In the genomic region with DNA sequence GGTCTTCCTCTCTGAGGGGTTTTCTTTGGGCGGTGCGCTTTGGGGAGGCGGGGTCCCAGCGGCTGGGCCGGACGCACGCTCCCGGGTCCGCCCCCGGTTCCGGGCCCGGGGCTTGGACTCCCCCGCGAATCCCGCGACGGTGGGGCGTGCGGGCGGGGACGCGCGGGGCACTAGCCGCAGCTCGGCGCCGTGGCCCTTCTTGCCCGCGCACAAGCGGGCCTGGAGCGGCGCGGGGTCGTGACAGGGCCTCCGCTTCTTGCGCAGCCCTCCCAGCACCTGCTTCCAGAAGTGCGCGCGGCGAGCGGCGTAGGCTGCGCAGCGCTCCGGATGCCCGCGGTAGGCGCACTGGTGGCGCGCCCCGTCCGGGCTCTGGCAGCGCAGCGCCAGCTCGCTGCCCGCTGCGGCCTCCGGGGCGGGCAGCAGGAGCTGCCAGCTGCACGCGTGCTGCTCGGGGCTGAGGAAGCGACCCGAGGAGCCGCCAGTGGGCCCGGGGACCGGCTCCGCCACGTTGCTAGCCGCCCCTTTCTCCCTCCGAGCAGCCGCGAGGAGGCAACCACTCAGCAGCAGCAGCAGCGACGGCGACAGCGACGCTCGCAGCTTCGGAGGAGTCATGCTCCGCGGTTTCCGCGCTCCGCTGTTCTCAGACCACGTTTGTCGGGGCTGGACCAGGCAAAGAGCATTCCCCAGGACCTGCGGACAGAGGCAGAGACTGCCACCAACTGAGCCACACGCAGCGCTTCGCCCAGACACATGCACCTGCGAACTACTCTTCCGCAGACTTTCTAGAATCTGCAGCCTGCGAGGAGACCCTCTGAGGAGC, we compare ENCODE assay signal across 1 cellular context.
TF ChIP-seq lines count a peak whose summit lies in the region.

No MANE protein-coding gene starts in this region.

TF ChIP-seq in HepG2, 621 proteins besides CTCF, POLR2A, EP300 and RAD21 (continues in another document):
- TF ChIP-seq GTF3A (CRISPR knock-in tag; conservative IDR thresholded peaks at IDR 0.05) (no peak; the same call in 1 of the 2 replicates), ZNF660 (CRISPR knock-in tag; IDR thresholded peaks at IDR 0.05; ENCODE audit: borderline replicate concordance, low read depth) (no peak), HDAC2 (CRISPR knock-in tag; IDR thresholded peaks at IDR 0.05) (peak; percentile 81), HOXA5 (CRISPR knock-in tag; IDR thresholded peaks at IDR 0.05) (peak; percentile 63), ZNF33A (CRISPR knock-in tag; IDR thresholded peaks at IDR 0.05; ENCODE audit: borderline replicate concordance) (no peak), SATB2 (CRISPR knock-in tag; IDR thresholded peaks at IDR 0.05) (0 out of 2 replicates have a peak, but pooled peaks have one; percentile 11), ZNF205 (CRISPR knock-in tag; IDR thresholded peaks at IDR 0.05) (peak; percentile 77), HES4 (CRISPR knock-in tag; IDR thresholded peaks at IDR 0.05; ENCODE audit: borderline replicate concordance) (no peak), ZBTB20 (CRISPR knock-in tag; IDR thresholded peaks at IDR 0.05; ENCODE audit: borderline replicate concordance, low read depth) (no peak), IRF2 (CRISPR knock-in tag; IDR thresholded peaks at IDR 0.05) (peak; percentile 73), GATAD1 (CRISPR knock-in tag; IDR thresholded peaks at IDR 0.05) (peak; percentile 88), NPAS2 (CRISPR knock-in tag; IDR thresholded peaks at IDR 0.05; ENCODE audit: borderline replicate concordance) (no peak), NR1H2 (CRISPR knock-in tag; IDR thresholded peaks at IDR 0.05; ENCODE audit: borderline replicate concordance, low read depth) (no peak), ZNF326 (CRISPR knock-in tag; IDR thresholded peaks at IDR 0.05; ENCODE audit: borderline replicate concordance) (no peak), GPN1 (CRISPR knock-in tag; IDR thresholded peaks at IDR 0.05; ENCODE audit: borderline replicate concordance) (no peak)
- TF ChIP-seq, protein P1, sequence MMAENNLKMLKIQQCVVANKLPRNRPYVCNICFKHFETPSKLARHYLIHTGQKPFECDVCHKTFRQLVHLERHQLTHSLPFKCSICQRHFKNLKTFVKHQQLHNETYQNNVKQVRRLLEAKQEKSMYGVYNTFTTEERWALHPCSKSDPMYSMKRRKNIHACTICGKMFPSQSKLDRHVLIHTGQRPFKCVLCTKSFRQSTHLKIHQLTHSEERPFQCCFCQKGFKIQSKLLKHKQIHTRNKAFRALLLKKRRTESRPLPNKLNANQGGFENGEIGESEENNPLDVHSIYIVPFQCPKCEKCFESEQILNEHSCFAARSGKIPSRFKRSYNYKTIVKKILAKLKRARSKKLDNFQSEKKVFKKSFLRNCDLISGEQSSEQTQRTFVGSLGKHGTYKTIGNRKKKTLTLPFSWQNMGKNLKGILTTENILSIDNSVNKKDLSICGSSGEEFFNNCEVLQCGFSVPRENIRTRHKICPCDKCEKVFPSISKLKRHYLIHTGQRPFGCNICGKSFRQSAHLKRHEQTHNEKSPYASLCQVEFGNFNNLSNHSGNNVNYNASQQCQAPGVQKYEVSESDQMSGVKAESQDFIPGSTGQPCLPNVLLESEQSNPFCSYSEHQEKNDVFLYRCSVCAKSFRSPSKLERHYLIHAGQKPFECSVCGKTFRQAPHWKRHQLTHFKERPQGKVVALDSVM (CRISPR knock-in tag; IDR thresholded peaks at IDR 0.05), result no peak
- TF ChIP-seq, protein P2, sequence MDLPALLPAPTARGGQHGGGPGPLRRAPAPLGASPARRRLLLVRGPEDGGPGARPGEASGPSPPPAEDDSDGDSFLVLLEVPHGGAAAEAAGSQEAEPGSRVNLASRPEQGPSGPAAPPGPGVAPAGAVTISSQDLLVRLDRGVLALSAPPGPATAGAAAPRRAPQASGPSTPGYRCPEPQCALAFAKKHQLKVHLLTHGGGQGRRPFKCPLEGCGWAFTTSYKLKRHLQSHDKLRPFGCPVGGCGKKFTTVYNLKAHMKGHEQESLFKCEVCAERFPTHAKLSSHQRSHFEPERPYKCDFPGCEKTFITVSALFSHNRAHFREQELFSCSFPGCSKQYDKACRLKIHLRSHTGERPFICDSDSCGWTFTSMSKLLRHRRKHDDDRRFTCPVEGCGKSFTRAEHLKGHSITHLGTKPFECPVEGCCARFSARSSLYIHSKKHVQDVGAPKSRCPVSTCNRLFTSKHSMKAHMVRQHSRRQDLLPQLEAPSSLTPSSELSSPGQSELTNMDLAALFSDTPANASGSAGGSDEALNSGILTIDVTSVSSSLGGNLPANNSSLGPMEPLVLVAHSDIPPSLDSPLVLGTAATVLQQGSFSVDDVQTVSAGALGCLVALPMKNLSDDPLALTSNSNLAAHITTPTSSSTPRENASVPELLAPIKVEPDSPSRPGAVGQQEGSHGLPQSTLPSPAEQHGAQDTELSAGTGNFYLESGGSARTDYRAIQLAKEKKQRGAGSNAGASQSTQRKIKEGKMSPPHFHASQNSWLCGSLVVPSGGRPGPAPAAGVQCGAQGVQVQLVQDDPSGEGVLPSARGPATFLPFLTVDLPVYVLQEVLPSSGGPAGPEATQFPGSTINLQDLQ (CRISPR knock-in tag; IDR thresholded peaks at IDR 0.05), result peak; percentile 24; the same call in 1 of the 2 replicates
- TF ChIP-seq, protein P3, sequence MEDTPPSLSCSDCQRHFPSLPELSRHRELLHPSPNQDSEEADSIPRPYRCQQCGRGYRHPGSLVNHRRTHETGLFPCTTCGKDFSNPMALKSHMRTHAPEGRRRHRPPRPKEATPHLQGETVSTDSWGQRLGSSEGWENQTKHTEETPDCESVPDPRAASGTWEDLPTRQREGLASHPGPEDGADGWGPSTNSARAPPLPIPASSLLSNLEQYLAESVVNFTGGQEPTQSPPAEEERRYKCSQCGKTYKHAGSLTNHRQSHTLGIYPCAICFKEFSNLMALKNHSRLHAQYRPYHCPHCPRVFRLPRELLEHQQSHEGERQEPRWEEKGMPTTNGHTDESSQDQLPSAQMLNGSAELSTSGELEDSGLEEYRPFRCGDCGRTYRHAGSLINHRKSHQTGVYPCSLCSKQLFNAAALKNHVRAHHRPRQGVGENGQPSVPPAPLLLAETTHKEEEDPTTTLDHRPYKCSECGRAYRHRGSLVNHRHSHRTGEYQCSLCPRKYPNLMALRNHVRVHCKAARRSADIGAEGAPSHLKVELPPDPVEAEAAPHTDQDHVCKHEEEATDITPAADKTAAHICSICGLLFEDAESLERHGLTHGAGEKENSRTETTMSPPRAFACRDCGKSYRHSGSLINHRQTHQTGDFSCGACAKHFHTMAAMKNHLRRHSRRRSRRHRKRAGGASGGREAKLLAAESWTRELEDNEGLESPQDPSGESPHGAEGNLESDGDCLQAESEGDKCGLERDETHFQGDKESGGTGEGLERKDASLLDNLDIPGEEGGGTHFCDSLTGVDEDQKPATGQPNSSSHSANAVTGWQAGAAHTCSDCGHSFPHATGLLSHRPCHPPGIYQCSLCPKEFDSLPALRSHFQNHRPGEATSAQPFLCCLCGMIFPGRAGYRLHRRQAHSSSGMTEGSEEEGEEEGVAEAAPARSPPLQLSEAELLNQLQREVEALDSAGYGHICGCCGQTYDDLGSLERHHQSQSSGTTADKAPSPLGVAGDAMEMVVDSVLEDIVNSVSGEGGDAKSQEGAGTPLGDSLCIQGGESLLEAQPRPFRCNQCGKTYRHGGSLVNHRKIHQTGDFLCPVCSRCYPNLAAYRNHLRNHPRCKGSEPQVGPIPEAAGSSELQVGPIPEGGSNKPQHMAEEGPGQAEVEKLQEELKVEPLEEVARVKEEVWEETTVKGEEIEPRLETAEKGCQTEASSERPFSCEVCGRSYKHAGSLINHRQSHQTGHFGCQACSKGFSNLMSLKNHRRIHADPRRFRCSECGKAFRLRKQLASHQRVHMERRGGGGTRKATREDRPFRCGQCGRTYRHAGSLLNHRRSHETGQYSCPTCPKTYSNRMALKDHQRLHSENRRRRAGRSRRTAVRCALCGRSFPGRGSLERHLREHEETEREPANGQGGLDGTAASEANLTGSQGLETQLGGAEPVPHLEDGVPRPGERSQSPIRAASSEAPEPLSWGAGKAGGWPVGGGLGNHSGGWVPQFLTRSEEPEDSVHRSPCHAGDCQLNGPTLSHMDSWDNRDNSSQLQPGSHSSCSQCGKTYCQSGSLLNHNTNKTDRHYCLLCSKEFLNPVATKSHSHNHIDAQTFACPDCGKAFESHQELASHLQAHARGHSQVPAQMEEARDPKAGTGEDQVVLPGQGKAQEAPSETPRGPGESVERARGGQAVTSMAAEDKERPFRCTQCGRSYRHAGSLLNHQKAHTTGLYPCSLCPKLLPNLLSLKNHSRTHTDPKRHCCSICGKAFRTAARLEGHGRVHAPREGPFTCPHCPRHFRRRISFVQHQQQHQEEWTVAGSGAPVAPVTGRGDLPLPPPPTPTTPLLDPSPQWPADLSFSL (CRISPR knock-in tag; IDR thresholded peaks at IDR 0.05), result no peak
- TF ChIP-seq, protein P4, sequence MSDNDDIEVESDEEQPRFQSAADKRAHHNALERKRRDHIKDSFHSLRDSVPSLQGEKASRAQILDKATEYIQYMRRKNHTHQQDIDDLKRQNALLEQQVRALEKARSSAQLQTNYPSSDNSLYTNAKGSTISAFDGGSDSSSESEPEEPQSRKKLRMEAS (IDR thresholded peaks at IDR 0.05), result peak; percentile 94
- TF ChIP-seq, protein P5, sequence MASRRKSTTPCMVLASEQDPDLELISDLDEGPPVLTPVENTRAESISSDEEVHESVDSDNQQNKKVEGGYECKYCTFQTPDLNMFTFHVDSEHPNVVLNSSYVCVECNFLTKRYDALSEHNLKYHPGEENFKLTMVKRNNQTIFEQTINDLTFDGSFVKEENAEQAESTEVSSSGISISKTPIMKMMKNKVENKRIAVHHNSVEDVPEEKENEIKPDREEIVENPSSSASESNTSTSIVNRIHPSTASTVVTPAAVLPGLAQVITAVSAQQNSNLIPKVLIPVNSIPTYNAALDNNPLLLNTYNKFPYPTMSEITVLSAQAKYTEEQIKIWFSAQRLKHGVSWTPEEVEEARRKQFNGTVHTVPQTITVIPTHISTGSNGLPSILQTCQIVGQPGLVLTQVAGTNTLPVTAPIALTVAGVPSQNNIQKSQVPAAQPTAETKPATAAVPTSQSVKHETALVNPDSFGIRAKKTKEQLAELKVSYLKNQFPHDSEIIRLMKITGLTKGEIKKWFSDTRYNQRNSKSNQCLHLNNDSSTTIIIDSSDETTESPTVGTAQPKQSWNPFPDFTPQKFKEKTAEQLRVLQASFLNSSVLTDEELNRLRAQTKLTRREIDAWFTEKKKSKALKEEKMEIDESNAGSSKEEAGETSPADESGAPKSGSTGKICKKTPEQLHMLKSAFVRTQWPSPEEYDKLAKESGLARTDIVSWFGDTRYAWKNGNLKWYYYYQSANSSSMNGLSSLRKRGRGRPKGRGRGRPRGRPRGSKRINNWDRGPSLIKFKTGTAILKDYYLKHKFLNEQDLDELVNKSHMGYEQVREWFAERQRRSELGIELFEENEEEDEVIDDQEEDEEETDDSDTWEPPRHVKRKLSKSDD (CRISPR knock-in tag; IDR thresholded peaks at IDR 0.05; ENCODE audit: low read depth), result peak; percentile 70; the same call in 1 of the 2 replicates
- TF ChIP-seq, protein P6, sequence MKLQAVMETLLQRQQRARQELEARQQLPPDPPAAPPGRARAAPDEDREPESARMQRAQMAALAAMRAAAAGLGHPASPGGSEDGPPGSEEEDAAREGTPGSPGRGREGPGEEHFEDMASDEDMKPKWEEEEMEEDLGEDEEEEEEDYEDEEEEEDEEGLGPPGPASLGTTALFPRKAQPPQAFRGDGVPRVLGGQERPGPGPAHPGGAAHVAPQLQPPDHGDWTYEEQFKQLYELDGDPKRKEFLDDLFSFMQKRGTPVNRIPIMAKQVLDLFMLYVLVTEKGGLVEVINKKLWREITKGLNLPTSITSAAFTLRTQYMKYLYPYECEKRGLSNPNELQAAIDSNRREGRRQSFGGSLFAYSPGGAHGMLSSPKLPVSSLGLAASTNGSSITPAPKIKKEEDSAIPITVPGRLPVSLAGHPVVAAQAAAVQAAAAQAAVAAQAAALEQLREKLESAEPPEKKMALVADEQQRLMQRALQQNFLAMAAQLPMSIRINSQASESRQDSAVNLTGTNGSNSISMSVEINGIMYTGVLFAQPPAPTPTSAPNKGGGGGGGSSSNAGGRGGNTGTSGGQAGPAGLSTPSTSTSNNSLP (IDR thresholded peaks at IDR 0.05; ENCODE audit: low read depth, low read length), result no peak
- TF ChIP-seq, protein P7, sequence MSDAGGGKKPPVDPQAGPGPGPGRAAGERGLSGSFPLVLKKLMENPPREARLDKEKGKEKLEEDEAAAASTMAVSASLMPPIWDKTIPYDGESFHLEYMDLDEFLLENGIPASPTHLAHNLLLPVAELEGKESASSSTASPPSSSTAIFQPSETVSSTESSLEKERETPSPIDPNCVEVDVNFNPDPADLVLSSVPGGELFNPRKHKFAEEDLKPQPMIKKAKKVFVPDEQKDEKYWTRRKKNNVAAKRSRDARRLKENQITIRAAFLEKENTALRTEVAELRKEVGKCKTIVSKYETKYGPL (CRISPR knock-in tag; IDR thresholded peaks at IDR 0.05), result 0 out of 2 replicates have a peak, but pooled peaks have one; percentile 16
- TF ChIP-seq, protein P8, sequence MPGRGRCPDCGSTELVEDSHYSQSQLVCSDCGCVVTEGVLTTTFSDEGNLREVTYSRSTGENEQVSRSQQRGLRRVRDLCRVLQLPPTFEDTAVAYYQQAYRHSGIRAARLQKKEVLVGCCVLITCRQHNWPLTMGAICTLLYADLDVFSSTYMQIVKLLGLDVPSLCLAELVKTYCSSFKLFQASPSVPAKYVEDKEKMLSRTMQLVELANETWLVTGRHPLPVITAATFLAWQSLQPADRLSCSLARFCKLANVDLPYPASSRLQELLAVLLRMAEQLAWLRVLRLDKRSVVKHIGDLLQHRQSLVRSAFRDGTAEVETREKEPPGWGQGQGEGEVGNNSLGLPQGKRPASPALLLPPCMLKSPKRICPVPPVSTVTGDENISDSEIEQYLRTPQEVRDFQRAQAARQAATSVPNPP (CRISPR knock-in tag; IDR thresholded peaks at IDR 0.05), result peak; percentile 79
- TF ChIP-seq, protein P9, sequence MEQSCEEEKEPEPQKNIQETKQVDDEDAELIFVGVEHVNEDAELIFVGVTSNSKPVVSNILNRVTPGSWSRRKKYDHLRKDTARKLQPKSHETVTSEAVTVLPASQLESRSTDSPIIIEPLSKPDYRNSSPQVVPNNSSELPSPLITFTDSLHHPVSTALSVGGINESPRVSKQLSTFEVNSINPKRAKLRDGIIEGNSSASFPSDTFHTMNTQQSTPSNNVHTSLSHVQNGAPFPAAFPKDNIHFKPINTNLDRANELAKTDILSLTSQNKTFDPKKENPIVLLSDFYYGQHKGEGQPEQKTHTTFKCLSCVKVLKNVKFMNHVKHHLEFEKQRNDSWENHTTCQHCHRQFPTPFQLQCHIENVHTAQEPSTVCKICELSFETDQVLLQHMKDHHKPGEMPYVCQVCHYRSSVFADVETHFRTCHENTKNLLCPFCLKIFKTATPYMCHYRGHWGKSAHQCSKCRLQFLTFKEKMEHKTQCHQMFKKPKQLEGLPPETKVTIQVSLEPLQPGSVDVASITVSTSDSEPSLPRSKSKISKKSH (CRISPR knock-in tag; IDR thresholded peaks at IDR 0.05; ENCODE audit: borderline replicate concordance), result peak; percentile 95
- TF ChIP-seq, protein P10, sequence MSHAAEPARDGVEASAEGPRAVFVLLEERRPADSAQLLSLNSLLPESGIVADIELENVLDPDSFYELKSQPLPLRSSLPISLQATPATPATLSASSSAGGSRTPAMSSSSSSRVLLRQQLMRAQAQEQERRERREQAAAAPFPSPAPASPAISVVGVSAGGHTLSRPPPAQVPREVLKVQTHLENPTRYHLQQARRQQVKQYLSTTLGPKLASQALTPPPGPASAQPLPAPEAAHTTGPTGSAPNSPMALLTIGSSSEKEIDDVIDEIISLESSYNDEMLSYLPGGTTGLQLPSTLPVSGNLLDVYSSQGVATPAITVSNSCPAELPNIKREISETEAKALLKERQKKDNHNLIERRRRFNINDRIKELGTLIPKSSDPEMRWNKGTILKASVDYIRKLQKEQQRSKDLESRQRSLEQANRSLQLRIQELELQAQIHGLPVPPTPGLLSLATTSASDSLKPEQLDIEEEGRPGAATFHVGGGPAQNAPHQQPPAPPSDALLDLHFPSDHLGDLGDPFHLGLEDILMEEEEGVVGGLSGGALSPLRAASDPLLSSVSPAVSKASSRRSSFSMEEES (CRISPR knock-in tag; IDR thresholded peaks at IDR 0.05), result peak; percentile 71; the same call in 1 of the 2 replicates
